ENCODE assay signal across 14 cellular contexts in the genomic region with DNA sequence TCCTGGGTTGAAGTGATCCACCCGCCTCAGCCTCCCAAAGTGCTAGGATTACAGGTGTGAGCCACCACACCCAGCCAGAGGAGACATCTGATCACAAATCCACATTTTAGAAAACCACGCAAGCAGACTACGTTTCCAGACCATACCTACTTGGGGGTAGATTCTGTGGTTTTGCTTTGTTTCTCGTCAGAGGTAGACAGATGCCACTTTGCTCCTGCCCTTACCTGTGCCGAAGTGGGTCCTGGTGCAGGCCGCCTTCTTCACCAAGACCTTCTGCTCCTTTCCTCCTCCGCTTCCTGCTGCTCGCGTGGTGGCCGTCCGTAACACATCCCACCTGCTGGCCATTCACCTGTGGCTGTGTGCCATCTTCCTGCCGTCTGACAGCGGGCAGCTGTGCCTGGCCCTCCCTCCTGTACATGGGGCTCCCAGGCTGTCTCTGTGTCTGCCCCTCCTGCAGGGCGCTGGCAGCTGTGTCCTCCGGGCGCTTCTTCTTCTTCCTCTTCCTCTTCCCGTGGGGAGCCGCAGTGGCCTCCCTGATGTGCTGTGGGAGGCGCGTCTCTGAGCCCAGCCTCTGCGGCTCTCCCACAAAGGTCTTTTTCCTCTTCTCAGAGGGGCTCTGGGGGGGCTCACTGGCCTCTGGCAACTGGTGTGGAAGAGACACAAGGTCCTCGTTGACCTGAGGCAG. TPM values are rescaled to one million over a fixed set of nuclear protein-coding genes. Genes with fewer than 3 reads are reported as not detected.
DNase-seq lines count a peak whose midpoint lies in the region; ATAC-seq and TF ChIP-seq lines count a peak whose summit lies in the region.
"Had no signal": no experiment of that assay in that cellular context is flagged by ENCODE, and none has a peak within 500 bp of the region (broad histone marks: within the 10 kb centered on the region; RNA-seq: fewer than 3 reads in every experiment).

No MANE protein-coding gene starts in this region.

- H2AFZ ChIP-seq in osteoblast (ENCODE audit: low read length), result no peak overlapping the region

- POLR2A ChIA-PET in activated CD4-positive, alpha-beta T cell treated with anti-CD3 and anti-CD28 coated beads for 36 hours (lab: Charles Lee), result no interaction called here

- peaks cover 70% of the 10 kb centered on the region for H3K36me3 ChIP-seq in osteoblast (ENCODE audit: insufficient read depth, low read length)

- H3K4me3 ChIP-seq in osteoblast (ENCODE audit: insufficient read depth, low read length), result no peak overlapping the region
- H3K4me3 ChIP-seq: thoracic aorta had no signal

- intact Hi-C loops in activated CD4-positive, alpha-beta T cell treated with anti-CD3 and anti-CD28 coated beads for 36 hours (cut with DNase I, micrococcal nuclease), result no loop called here

- H3K9me3 Mint-ChIP-seq in activated CD4-positive, alpha-beta T cell treated with anti-CD3 and anti-CD28 coated beads for 36 hours (ENCODE audit: low read depth), result no peaks in the 10 kb centered on the region
- H3K9me3 Mint-ChIP-seq: neural crest cell had no signal

- H3K27me3 Mint-ChIP-seq in activated CD4-positive, alpha-beta T cell treated with anti-CD3 and anti-CD28 coated beads for 36 hours, result no peaks in the 10 kb centered on the region

- no peak overlapping the region for H3K27ac ChIP-seq in osteoblast (ENCODE audit: low read depth, low read length)
- H3K27ac ChIP-seq: thoracic aorta had no signal

- CTCF ChIA-PET in activated CD4-positive, alpha-beta T cell treated with anti-CD3 and anti-CD28 coated beads for 36 hours (lab: Charles Lee), result interaction anchor here (0.8 to 0.9 kb wide), 2 partner anchors 78 to 515 kb away, joined by 3 read pairs; no protein-coding TSS in a partner anchor

- DNase-seq in activated CD4-positive, alpha-beta T cell treated with anti-CD3 and anti-CD28 coated beads for 36 hours, result no peak
- DNase-seq in activated CD4-positive, alpha-beta T cell treated with anti-CD3 and anti-CD28 coated beads for 1 hour, result no peak
- peak; percentile 82 to 83 for DNase-seq in Kasumi-1 (lab: John Stamatoyannopoulos, UW)
- peak; percentile 68 for DNase-seq in central memory CD4-positive, alpha-beta T cell
- DNase-seq in osteoblast (ENCODE audit: insufficient read length, low spot score, missing footprints), result peak; percentile 72
- no peak for DNase-seq in amygdala (lab: John Stamatoyannopoulos, UW)
- no peak for DNase-seq in NCI-H146 treated with DMSO at 0.1 percent for 48 hours (lab: John Stamatoyannopoulos, UW; ENCODE audit: unreplicated experiment)
- DNase-seq: activated CD4-positive, CD25-positive, alpha-beta regulatory T cell treated with anti-CD3 and anti-CD28 coated beads, Interleukin-2, amount 50 U/mL, for 72 hours; activated gamma-delta T cell treated with Interleukin-2 at 50 U/mL for 16 hours; cerebellar nuclear complex; left cardiac atrium had no signal

- H3K4me3 Mint-ChIP-seq in activated CD4-positive, alpha-beta T cell treated with anti-CD3 and anti-CD28 coated beads for 36 hours, result no peak overlapping the region
- H3K4me3 Mint-ChIP-seq: neural crest cell had no signal

- no peaks in the 10 kb centered on the region for H3K27me3 ChIP-seq in osteoblast (ENCODE audit: insufficient read depth, low read length)

- no peak overlapping the region for H3K4me2 ChIP-seq in osteoblast (ENCODE audit: insufficient read depth, low read length)

- H3K79me2 ChIP-seq in osteoblast (ENCODE audit: insufficient read depth, low read length), result peaks cover 59% of the 10 kb centered on the region

- no peak for TF ChIP-seq CTCF in osteoblast (IDR thresholded peaks at IDR 0.05; ENCODE audit: extremely low read depth, low read depth, low read length)

- H3K4me1 ChIP-seq in osteoblast (ENCODE audit: insufficient read depth, low read length), result peaks cover 6% of the 10 kb centered on the region

- peaks cover 75% of the 10 kb centered on the region for H3K4me1 Mint-ChIP-seq in activated CD4-positive, alpha-beta T cell treated with anti-CD3 and anti-CD28 coated beads for 36 hours
- H3K4me1 Mint-ChIP-seq: neural crest cell had no signal

- H3K27ac Mint-ChIP-seq in activated CD4-positive, alpha-beta T cell treated with anti-CD3 and anti-CD28 coated beads for 36 hours, result peak overlapping the region; percentile 60

- no peaks in the 10 kb centered on the region for H3K9me3 ChIP-seq in osteoblast (ENCODE audit: low read depth, low read length)
- H3K9me3 ChIP-seq: thoracic aorta had no signal

- peaks cover 29% of the 10 kb centered on the region for H4K20me1 ChIP-seq in osteoblast (ENCODE audit: insufficient read depth, low read length)

- no peak for ATAC-seq in activated CD4-positive, alpha-beta T cell treated with anti-CD3 and anti-CD28 coated beads for 36 hours
- no peak for ATAC-seq in HG03097 (IDR thresholded peaks at IDR 0.05; ENCODE audit: low FRiP score, unreplicated experiment)

- H3K36me3 Mint-ChIP-seq in activated CD4-positive, alpha-beta T cell treated with anti-CD3 and anti-CD28 coated beads for 36 hours (ENCODE audit: low read depth), result peaks cover 83% of the 10 kb centered on the region

RNA-seq across cellular contexts. Expression of a gene that starts 21.2 kb away (rescaled TPM):
- total RNA-seq in activated CD4-positive, alpha-beta T cell treated with anti-CD3 and anti-CD28 coated beads for 36 hours, result 100 to 1,000 TPM; 109 to 130 TPM
- 20.9 and 21.4 TPM in 2 replicates for total RNA-seq in osteoblast

RNA-seq across cellular contexts. Expression of a gene that starts 37.3 kb away (rescaled TPM):
- 10 to 100 TPM; 90.1 to 92.5 TPM for total RNA-seq in activated CD4-positive, alpha-beta T cell treated with anti-CD3 and anti-CD28 coated beads for 36 hours
- 30.8 and 34.8 TPM in 2 replicates for total RNA-seq in osteoblast

Comparison
In these comparisons a context has a peak if more than half of its experiments do, and no peak if none do; other contexts are left out.
1. DNase-seq: peak in Kasumi-1 (2 of 2), central memory CD4-positive, alpha-beta T cell (single experiment) and osteoblast (single experiment); none in activated CD4-positive, alpha-beta T cell treated with anti-CD3 and anti-CD28 coated beads for 36 hours (single experiment), activated CD4-positive, alpha-beta T cell treated with anti-CD3 and anti-CD28 coated beads for 1 hour (single experiment), amygdala (0 of 56) and NCI-H146 treated with DMSO at 0.1 percent for 48 hours (single experiment).